Comparison of ENCODE assay signal across 19 cellular contexts in the genomic region with DNA sequence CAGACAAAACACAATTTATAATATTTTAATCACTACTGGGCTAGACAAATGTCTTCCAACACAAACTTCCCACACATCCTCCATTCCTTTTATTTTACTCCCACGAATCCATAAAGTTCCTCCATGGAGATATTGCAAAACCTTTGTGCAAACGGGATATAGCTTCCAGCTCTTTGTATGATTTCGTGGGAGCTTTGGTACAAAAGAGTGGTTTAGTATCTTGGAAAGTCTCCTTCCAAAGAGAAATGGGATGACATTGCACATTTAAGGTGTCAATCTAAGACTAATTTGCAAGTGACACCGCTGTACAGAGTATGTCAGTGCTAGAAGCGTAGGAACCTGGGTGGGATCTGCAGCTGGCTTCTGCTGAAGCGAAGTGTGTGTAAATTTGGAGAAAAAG.
DNase-seq lines count a peak whose midpoint lies in the region; ATAC-seq and TF ChIP-seq lines count a peak whose summit lies in the region.
"Had no signal": no experiment of that assay in that cellular context is flagged by ENCODE, and none has a peak within 500 bp of the region (broad histone marks: within the 10 kb centered on the region; RNA-seq: fewer than 3 reads in every experiment).

No MANE protein-coding gene starts in this region.

- intact Hi-C loops in activated CD4-positive, alpha-beta T cell treated with anti-CD3 and anti-CD28 coated beads for 36 hours (cut with DNase I, micrococcal nuclease), result no loop called here
- intact Hi-C loops in IMR-90 (cut with micrococcal nuclease), result loop anchor here (10.0 kb wide), 2 partner anchors 441 to 449 kb away; no protein-coding TSS in a partner anchor
- intact Hi-C loops in body of pancreas (cut with DNase I), result no loop called here
- intact Hi-C loops in activated CD4-positive, alpha-beta memory T cell treated with anti-CD3 and anti-CD28 coated beads for 36 hours (cut with micrococcal nuclease), result no loop called here

- TF ChIP-seq CTCF in IMR-90 (conservative IDR thresholded peaks at IDR 0.05; ENCODE audit: low read depth, low read length), result no peak
- no peak for TF ChIP-seq CTCF in chondrocyte (IDR thresholded peaks at IDR 0.05)
- TF ChIP-seq CTCF in body of pancreas (IDR thresholded peaks at IDR 0.05), result no peak

- peak overlapping the region; percentile 56 for H3K27ac Mint-ChIP-seq in activated CD4-positive, alpha-beta T cell treated with anti-CD3 and anti-CD28 coated beads for 36 hours
- peak overlapping the region; percentile 76 for H3K27ac Mint-ChIP-seq in chondrocyte (ENCODE audit: unreplicated experiment)
- H3K27ac Mint-ChIP-seq in activated CD4-positive, alpha-beta memory T cell treated with anti-CD3 and anti-CD28 coated beads for 36 hours, result no peak overlapping the region
- H3K27ac Mint-ChIP-seq: type B pancreatic cell had no signal

- ATAC-seq in activated CD4-positive, alpha-beta T cell treated with anti-CD3 and anti-CD28 coated beads for 36 hours, result no peak
- no peak for ATAC-seq in IMR-90 (ENCODE audit: low read depth)
- no peak for ATAC-seq in GM18870 (IDR thresholded peaks at IDR 0.05; ENCODE audit: unreplicated experiment)
- no peak for ATAC-seq in body of pancreas
- ATAC-seq: esophagus mucosa; stimulated activated naive CD8-positive, alpha-beta T cell treated with anti-CD3 and anti-CD28 coated beads, Interleukin-15, Interleukin-2, amounts not matched to agents 100 U/mL and 50 U/mL, for 24 hours had no signal

- H3K4me1 ChIP-seq in IMR-90 (ENCODE audit: control insufficient read depth, insufficient read depth, low read length) (peaks cover 5% of the 10 kb centered on the region; the same call in 1 of the 2 replicates), skeletal muscle tissue (ENCODE audit: control insufficient read depth in 3 of 3, insufficient read depth in 3 of 3, low read length in 3 of 3) (peaks cover 6 to 18% (median 14%) of the 10 kb centered on the region in 3 donors), body of pancreas (peaks cover 26% of the 10 kb centered on the region)
- H3K4me1 ChIP-seq: HAP-1, Peyer's patch had no signal

- H2BK20ac ChIP-seq in IMR-90 (ENCODE audit: low read depth, low read length), result no peak overlapping the region

- TF ChIP-seq RAD21 in IMR-90 (IDR thresholded peaks at IDR 0.05; ENCODE audit: low read length), result no peak

- in situ Hi-C loops in IMR-90 (cut with MboI; ENCODE audit: low sequenced_read_pairs), result no loop called here

- no peak overlapping the region for H2AK9ac ChIP-seq in IMR-90 (replicated peaks; ENCODE audit: low read depth, low read length, poor library complexity)

- dilution Hi-C loops in IMR-90 (cut with HindIII; ENCODE audit: low sequenced_read_pairs, unreplicated experiment), result no loop called here

- CTCF ChIA-PET in activated CD4-positive, alpha-beta T cell treated with anti-CD3 and anti-CD28 coated beads for 36 hours (lab: Charles Lee), result interaction anchor here (0.7 to 1.5 kb wide), 3 partner anchors 16 to 661 kb away, joined by 3 to 5 read pairs (median 4); no protein-coding TSS in a partner anchor
- CTCF ChIA-PET in IMR-90 (lab: Yijun Ruan, JAX), result no interaction called here
- CTCF ChIA-PET in activated CD4-positive, alpha-beta memory T cell treated with anti-CD3 and anti-CD28 coated beads for 36 hours (lab: Charles Lee), result interaction anchor here (0.8 kb wide), 1 partner anchor 21 kb away, joined by 3 read pairs; no protein-coding TSS in a partner anchor

- H3K79me1 ChIP-seq in IMR-90 (ENCODE audit: low read depth in 1 of 2, low read length in 2 of 2), result no peaks in the 10 kb centered on the region

- H3K4me3 ChIP-seq in IMR-90 (ENCODE audit: insufficient read depth, low read depth, low read length) (no peak overlapping the region), skeletal muscle tissue (ENCODE audit: low read length in 3 of 3) (no peak overlapping the region), body of pancreas (no peak overlapping the region)
- H3K4me3 ChIP-seq: HAP-1, lung, Peyer's patch had no signal

- H3K4me3 Mint-ChIP-seq in activated CD4-positive, alpha-beta T cell treated with anti-CD3 and anti-CD28 coated beads for 36 hours, result no peak overlapping the region
- H3K4me3 Mint-ChIP-seq in chondrocyte (ENCODE audit: unreplicated experiment), result no peak overlapping the region
- no peak overlapping the region for H3K4me3 Mint-ChIP-seq in activated CD4-positive, alpha-beta memory T cell treated with anti-CD3 and anti-CD28 coated beads for 36 hours
- H3K4me3 Mint-ChIP-seq: brain; CD8-positive, alpha-beta memory T cell; type B pancreatic cell had no signal

- no peak overlapping the region for H3K9ac ChIP-seq in IMR-90 (ENCODE audit: low read depth, low read length)
- no peak overlapping the region for H3K9ac ChIP-seq in skeletal muscle tissue (ENCODE audit: low read depth in 1 of 3, low read length in 3 of 3)

- WGBS in IMR-90 (ENCODE audit: extremely low coverage in 2 of 2, insufficient read length in 1 of 2), 2 experiments, result 100% methylated on average over 1 of the region's 6 CpGs; no CpG with 5 or more reads in 1 of the 2 experiments
- 43 to 57% methylated on average over 6 of the region's 6 CpGs for WGBS in body of pancreas, 2 donors

- no TSS peak for BruUV-seq in IMR-90 (replicated peaks; lab: Mats Ljungman, UMichigan)

- H4K91ac ChIP-seq in IMR-90 (ENCODE audit: insufficient read depth, low read depth, low read length), result no peak overlapping the region

- POLR2A ChIA-PET in activated CD4-positive, alpha-beta T cell treated with anti-CD3 and anti-CD28 coated beads for 36 hours (lab: Charles Lee), result no interaction called here
- POLR2A ChIA-PET in IMR-90 (lab: Charles Lee; ENCODE audit: unreplicated experiment), result no interaction called here
- POLR2A ChIA-PET in activated CD4-positive, alpha-beta memory T cell treated with anti-CD3 and anti-CD28 coated beads for 36 hours (lab: Charles Lee), result interaction anchor here (0.6 kb wide), 1 partner anchor 61 kb away, joined by 3 read pairs; no protein-coding TSS in a partner anchor

- H2AK5ac ChIP-seq in IMR-90 (ENCODE audit: low read depth, low read length), result no peak overlapping the region

- H3K9me3 ChIP-seq in IMR-90 (ENCODE audit: control insufficient read depth, insufficient read depth, low read length), result no peaks in the 10 kb centered on the region
- no peaks in the 10 kb centered on the region for H3K9me3 ChIP-seq in skeletal muscle tissue (ENCODE audit: control insufficient read depth in 3 of 3, low read length in 3 of 3)
- no peaks in the 10 kb centered on the region for H3K9me3 ChIP-seq in body of pancreas
- H3K9me3 ChIP-seq: HAP-1, Peyer's patch had no signal

- no peak overlapping the region for H3K14ac ChIP-seq in IMR-90 (replicated peaks; ENCODE audit: low read depth, low read length)

- DNase-seq in activated CD4-positive, alpha-beta T cell treated with anti-CD3 and anti-CD28 coated beads for 36 hours, result no peak
- no peak for DNase-seq in activated CD4-positive, alpha-beta T cell treated with anti-CD3 and anti-CD28 coated beads, Interleukin-2, amount 50 U/mL, for 1 hour
- no peak for DNase-seq in IMR-90
- no peak for DNase-seq in chondrocyte (ENCODE audit: low spot score)
- DNase-seq in body of pancreas, result no peak
- no peak for DNase-seq in activated CD4-positive, alpha-beta memory T cell treated with anti-CD3 and anti-CD28 coated beads for 36 hours
- DNase-seq: activated effector memory CD4-positive, alpha-beta T cell treated with Interleukin-2 at 50 U/mL for 16 hours; Peyer's patch; retina; stimulated activated naive CD8-positive, alpha-beta T cell treated with anti-CD3 and anti-CD28 coated beads, Interleukin-15, Interleukin-2, amounts not matched to agents 100 U/mL and 50 U/mL, for 24 hours had no signal

- H3K4me1 Mint-ChIP-seq in activated CD4-positive, alpha-beta T cell treated with anti-CD3 and anti-CD28 coated beads for 36 hours, result peaks cover 41% of the 10 kb centered on the region
- peaks cover 56% of the 10 kb centered on the region for H3K4me1 Mint-ChIP-seq in chondrocyte (ENCODE audit: low read depth)
- peaks cover 19% of the 10 kb centered on the region for H3K4me1 Mint-ChIP-seq in activated CD4-positive, alpha-beta memory T cell treated with anti-CD3 and anti-CD28 coated beads for 36 hours (ENCODE audit: low read depth)

- H4K8ac ChIP-seq in IMR-90 (ENCODE audit: low read depth in 2 of 2, low read length in 2 of 2), result no peak overlapping the region

- H3K27ac ChIP-seq in IMR-90 (ENCODE audit: insufficient read depth, low read length), result no peak overlapping the region
- H3K27ac ChIP-seq in skeletal muscle tissue (ENCODE audit: low read depth, low read length), result peak overlapping the region; percentile 48
- no peak overlapping the region for H3K27ac ChIP-seq in body of pancreas
- H3K27ac ChIP-seq: VCaP had no signal

- peak overlapping the region; percentile 81 for H2AFZ ChIP-seq in IMR-90 (replicated peaks; ENCODE audit: low read length, poor library complexity)

- H2BK15ac ChIP-seq in IMR-90 (ENCODE audit: low read depth, low read length), result no peak overlapping the region

- no peak overlapping the region for H3K4ac ChIP-seq in IMR-90 (ENCODE audit: low read depth, low read length)

- H3K27me3 ChIP-seq in IMR-90 (ENCODE audit: control insufficient read depth, insufficient read depth, low read length) (no peaks in the 10 kb centered on the region), skeletal muscle tissue (ENCODE audit: control insufficient read depth in 3 of 3, insufficient read depth in 3 of 3, low read length in 3 of 3) (no peaks in the 10 kb centered on the region), body of pancreas (no peaks in the 10 kb centered on the region)
- H3K27me3 ChIP-seq: Peyer's patch had no signal

- no peak overlapping the region for H2BK5ac ChIP-seq in IMR-90 (ENCODE audit: low read depth, low read length, poor library complexity, severe bottlenecking)

- H3K18ac ChIP-seq in IMR-90 (ENCODE audit: low read depth, low read length), result no peak overlapping the region

- no peak overlapping the region for H2BK120ac ChIP-seq in IMR-90 (ENCODE audit: low read depth, low read length)

- no peak overlapping the region for H3K4me2 ChIP-seq in IMR-90 (ENCODE audit: low read depth, low read length)

- no peak for TF ChIP-seq POLR2A in IMR-90 (IDR thresholded peaks at IDR 0.05; ENCODE audit: low read depth, low read length)
- no peak for TF ChIP-seq POLR2A in body of pancreas (IDR thresholded peaks at IDR 0.05)

- no peaks in the 10 kb centered on the region for H3K36me3 Mint-ChIP-seq in activated CD4-positive, alpha-beta T cell treated with anti-CD3 and anti-CD28 coated beads for 36 hours (ENCODE audit: low read depth)
- no peaks in the 10 kb centered on the region for H3K36me3 Mint-ChIP-seq in chondrocyte (ENCODE audit: low read depth)
- H3K36me3 Mint-ChIP-seq in activated CD4-positive, alpha-beta memory T cell treated with anti-CD3 and anti-CD28 coated beads for 36 hours, result no peaks in the 10 kb centered on the region
- H3K36me3 Mint-ChIP-seq: brain, type B pancreatic cell had no signal

- no peak overlapping the region for H3K56ac ChIP-seq in IMR-90 (ENCODE audit: extremely low read depth, insufficient read depth, low read length)

- H3K27me3 Mint-ChIP-seq in activated CD4-positive, alpha-beta T cell treated with anti-CD3 and anti-CD28 coated beads for 36 hours, result no peaks in the 10 kb centered on the region
- no peaks in the 10 kb centered on the region for H3K27me3 Mint-ChIP-seq in chondrocyte (ENCODE audit: low read depth)
- H3K27me3 Mint-ChIP-seq in activated CD4-positive, alpha-beta memory T cell treated with anti-CD3 and anti-CD28 coated beads for 36 hours, result peaks cover 12% of the 10 kb centered on the region
- H3K27me3 Mint-ChIP-seq: brain had no signal

- no peak overlapping the region for H4K5ac ChIP-seq in IMR-90 (ENCODE audit: low read depth, low read length)

- H3K36me3 ChIP-seq in IMR-90 (ENCODE audit: control insufficient read depth, insufficient read depth, low read length), result no peaks in the 10 kb centered on the region
- H3K36me3 ChIP-seq in skeletal muscle tissue (ENCODE audit: control insufficient read depth in 3 of 3, insufficient read depth in 3 of 3, low read length in 3 of 3), result no peaks in the 10 kb centered on the region
- H3K36me3 ChIP-seq in body of pancreas (replicated peaks in 1 of 2; ENCODE audit: insufficient read depth in 1 of 2, low read depth in 2 of 2), result no peaks in the 10 kb centered on the region
- H3K36me3 ChIP-seq: HAP-1, Peyer's patch had no signal

- no peak overlapping the region for H3K23ac ChIP-seq in IMR-90 (ENCODE audit: low read depth, low read length)

- peaks cover 2% of the 10 kb centered on the region; the same call in 1 of the 2 replicates for H3K9me1 ChIP-seq in IMR-90 (ENCODE audit: insufficient read depth, low read length)

- peaks cover 2% of the 10 kb centered on the region for H3K9me3 Mint-ChIP-seq in activated CD4-positive, alpha-beta T cell treated with anti-CD3 and anti-CD28 coated beads for 36 hours (ENCODE audit: low read depth)
- H3K9me3 Mint-ChIP-seq in chondrocyte (ENCODE audit: low read depth), result peaks cover 2% of the 10 kb centered on the region
- H3K9me3 Mint-ChIP-seq in activated CD4-positive, alpha-beta memory T cell treated with anti-CD3 and anti-CD28 coated beads for 36 hours, result no peaks in the 10 kb centered on the region
- H3K9me3 Mint-ChIP-seq: type B pancreatic cell had no signal

- H4K20me1 ChIP-seq in IMR-90 (ENCODE audit: insufficient read depth, low read length), result no peaks in the 10 kb centered on the region
